16 cellular contexts compared by ENCODE assay signal in genomic region chr10:8254350-8254749, GRCh38.
DNase-seq lines count a peak whose midpoint lies in the region; ATAC-seq lines count a peak whose summit lies in the region.
"Had no signal": no experiment of that assay in that cellular context is flagged by ENCODE, and none has a peak within 500 bp of the region (broad histone marks: within the 10 kb centered on the region; RNA-seq: fewer than 3 reads in every experiment).

No MANE protein-coding gene starts in this region.

- H3K36me3 Mint-ChIP-seq in activated CD4-positive, alpha-beta T cell treated with anti-CD3 and anti-CD28 coated beads, Interleukin-2, amount 10 ng/mL, durations not matched to agents 24 days and 14 days (ENCODE audit: low read depth): peaks cover 2% of the 10 kb centered on the region
- H3K36me3 Mint-ChIP-seq in stimulated activated naive CD8-positive, alpha-beta T cell treated with anti-CD3 and anti-CD28 coated beads, Interleukin-15, Interleukin-2, amounts not matched to agents 100 ng/mL and 50 ng/mL, for 24 hours (ENCODE audit: low read depth): no peaks in the 10 kb centered on the region
- H3K36me3 Mint-ChIP-seq: CD8-positive, alpha-beta T cell had no signal

- no peak for ATAC-seq in HG03159 (IDR thresholded peaks at IDR 0.05; ENCODE audit: unreplicated experiment)
- ATAC-seq: CD8-positive, alpha-beta T cell had no signal

- H3K27ac Mint-ChIP-seq in activated CD4-positive, alpha-beta T cell treated with anti-CD3 and anti-CD28 coated beads, Interleukin-2, amount 10 ng/mL, durations not matched to agents 24 days and 14 days: peak overlapping the region; percentile 77
- peak overlapping the region; percentile 100 for H3K27ac Mint-ChIP-seq in stimulated activated naive CD8-positive, alpha-beta T cell treated with anti-CD3 and anti-CD28 coated beads, Interleukin-15, Interleukin-2, amounts not matched to agents 100 ng/mL and 50 ng/mL, for 24 hours
- H3K27ac Mint-ChIP-seq: CD8-positive, alpha-beta T cell; HFFc6 had no signal

- intact Hi-C loops in activated CD4-positive, alpha-beta T cell treated with anti-CD3 and anti-CD28 coated beads, Interleukin-2, amount 10 ng/mL, durations not matched to agents 24 days and 14 days (cut with micrococcal nuclease): loop anchor here (1.0 to 10.0 kb wide), 4 partner anchors 9 to 830 kb away; no protein-coding TSS in a partner anchor

- DNase-seq in activated CD4-positive, alpha-beta T cell treated with anti-CD3 and anti-CD28 coated beads, Interleukin-2, amount 10 ng/mL, durations not matched to agents 24 days and 14 days: no peak
- no peak for DNase-seq in activated CD4-positive, alpha-beta T cell treated with anti-CD3 and anti-CD28 coated beads for 1 hour
- peak; percentile 15 to 19 for DNase-seq in stimulated activated CD4-positive, alpha-beta T cell treated with anti-CD3 and anti-CD28 coated beads, Interleukin-15, amount 100 ng/mL, for 48 hours (ENCODE audit: low read depth in 2 of 2)
- DNase-seq in stimulated activated CD4-positive, alpha-beta T cell treated with anti-CD3 and anti-CD28 coated beads, Interleukin-4, amount 100 ng/mL, for 1 hour: no peak
- DNase-seq in activated naive CD4-positive, alpha-beta T cell treated with anti-CD3 and anti-CD28 coated beads, Interleukin-2, amount 50 U/mL, for 16 hours: peak; percentile 37
- no peak for DNase-seq in cerebellar nuclear complex (lab: John Stamatoyannopoulos, UW)
- DNase-seq: CD8-positive, alpha-beta T cell; DMS79; HFFc6; NCI-H1048; NCI-H1436 treated with DMSO at 0.1 percent for 48 hours; NCI-H2029 treated with DMSO at 0.1 percent for 48 hours; NCI-H2171 treated with DMSO at 0.1 percent for 48 hours; NCI-H446 treated with DMSO at 0.1 percent for 48 hours had no signal

- no peaks in the 10 kb centered on the region for H3K27me3 Mint-ChIP-seq in activated CD4-positive, alpha-beta T cell treated with anti-CD3 and anti-CD28 coated beads, Interleukin-2, amount 10 ng/mL, durations not matched to agents 24 days and 14 days
- H3K27me3 Mint-ChIP-seq in stimulated activated naive CD8-positive, alpha-beta T cell treated with anti-CD3 and anti-CD28 coated beads, Interleukin-15, Interleukin-2, amounts not matched to agents 100 ng/mL and 50 ng/mL, for 24 hours: no peaks in the 10 kb centered on the region

- peaks cover 34% of the 10 kb centered on the region for H3K4me1 Mint-ChIP-seq in activated CD4-positive, alpha-beta T cell treated with anti-CD3 and anti-CD28 coated beads, Interleukin-2, amount 10 ng/mL, durations not matched to agents 24 days and 14 days
- H3K4me1 Mint-ChIP-seq in stimulated activated naive CD8-positive, alpha-beta T cell treated with anti-CD3 and anti-CD28 coated beads, Interleukin-15, Interleukin-2, amounts not matched to agents 100 ng/mL and 50 ng/mL, for 24 hours (ENCODE audit: low read depth): peaks cover 31% of the 10 kb centered on the region

- peak overlapping the region; percentile 7 for H3K4me3 Mint-ChIP-seq in activated CD4-positive, alpha-beta T cell treated with anti-CD3 and anti-CD28 coated beads, Interleukin-2, amount 10 ng/mL, durations not matched to agents 24 days and 14 days
- H3K4me3 Mint-ChIP-seq in stimulated activated naive CD8-positive, alpha-beta T cell treated with anti-CD3 and anti-CD28 coated beads, Interleukin-15, Interleukin-2, amounts not matched to agents 100 ng/mL and 50 ng/mL, for 24 hours: peak overlapping the region; percentile 70
- H3K4me3 Mint-ChIP-seq: CD8-positive, alpha-beta T cell; HFFc6 had no signal

- H3K9me3 Mint-ChIP-seq in activated CD4-positive, alpha-beta T cell treated with anti-CD3 and anti-CD28 coated beads, Interleukin-2, amount 10 ng/mL, durations not matched to agents 24 days and 14 days: peaks cover 13% of the 10 kb centered on the region
- H3K9me3 Mint-ChIP-seq in stimulated activated naive CD8-positive, alpha-beta T cell treated with anti-CD3 and anti-CD28 coated beads, Interleukin-15, Interleukin-2, amounts not matched to agents 100 ng/mL and 50 ng/mL, for 24 hours: no peaks in the 10 kb centered on the region

Comparison
In these comparisons a context has a peak if more than half of its experiments do, and no peak if none do; other contexts are left out.
1. DNase-seq: peak in stimulated activated CD4-positive, alpha-beta T cell treated with anti-CD3 and anti-CD28 coated beads, Interleukin-15, amount 100 ng/mL, for 48 hours (2 of 2) and activated naive CD4-positive, alpha-beta T cell treated with anti-CD3 and anti-CD28 coated beads, Interleukin-2, amount 50 U/mL, for 16 hours (single experiment); none in activated CD4-positive, alpha-beta T cell treated with anti-CD3 and anti-CD28 coated beads, Interleukin-2, amount 10 ng/mL, durations not matched to agents 24 days and 14 days (single experiment), activated CD4-positive, alpha-beta T cell treated with anti-CD3 and anti-CD28 coated beads for 1 hour (single experiment), stimulated activated CD4-positive, alpha-beta T cell treated with anti-CD3 and anti-CD28 coated beads, Interleukin-4, amount 100 ng/mL, for 1 hour (single experiment) and cerebellar nuclear complex (0 of 2).